In genomic region chr1:119686661-119687060, GRCh38 we compare ENCODE assay signal across 17 cellular contexts. TPM values are rescaled to one million over a fixed set of nuclear protein-coding genes. Genes with fewer than 3 reads are reported as not detected.
A peak's percentile ranks its signal among the peaks of the same experiment; 100 is the strongest.
DNase-seq lines count a peak whose midpoint lies in the region; ATAC-seq, FAIRE-seq and TF ChIP-seq lines count a peak whose summit lies in the region.
"Had no signal": no experiment of that assay in that cellular context is flagged by ENCODE, and none has a peak within 500 bp of the region (broad histone marks: within the 10 kb centered on the region; RNA-seq: fewer than 3 reads in every experiment).

No MANE protein-coding gene starts in this region.

- CTCF ChIA-PET in HepG2 (lab: Yijun Ruan, JAX; ENCODE audit: low intra/inter-chr PET ratio, low total read pairs) = no interaction called here

- TF ChIP-seq RAD21 in liver (IDR thresholded peaks at IDR 0.05) (no peak), HepG2 (CRISPR knock-in tag; IDR thresholded peaks at IDR 0.05) (no peak)

- in situ Hi-C loops in HepG2 (cut with HindIII; ENCODE audit: extremely low pct_ligation_motif_present, low pct_unique_long_range_greater_than_20kb) = no loop called here

- FAIRE-seq in HepG2 (lab: Jason Lieb, UNC) = no peak
- FAIRE-seq: astrocyte had no signal

- no peak for TF ChIP-seq CTCF in liver (IDR thresholded peaks at IDR 0.05; ENCODE audit: low read depth, low read length, missing input control)
- no peak for TF ChIP-seq CTCF in HepG2 (CRISPR knock-in tag; IDR thresholded peaks at IDR 0.05)
- no peak for TF ChIP-seq CTCF in VCaP (conservative IDR thresholded peaks at IDR 0.05)

- H3K4me3 ChIP-seq in liver (ENCODE audit: low read depth in 1 of 3, low read length in 3 of 3) = no peak overlapping the region
- H3K4me3 ChIP-seq in HepG2 (replicated peaks in 1 of 3; ENCODE audit: insufficient read depth in 1 of 3, low read depth in 2 of 3, low read length in 3 of 3) = no peak overlapping the region
- H3K4me3 ChIP-seq: neural progenitor cell, thoracic aorta had no signal

- H3K27me3 ChIP-seq in liver (ENCODE audit: control insufficient read depth in 4 of 4, insufficient read depth in 4 of 4, low read length in 3 of 4) = no peaks in the 10 kb centered on the region
- H3K27me3 ChIP-seq in HepG2 (ENCODE audit: control insufficient read depth in 1 of 2, insufficient read depth in 2 of 2, low read length in 2 of 2) = no peaks in the 10 kb centered on the region
- H3K27me3 ChIP-seq: neural progenitor cell had no signal

- H3K9ac ChIP-seq in liver (ENCODE audit: low read depth in 1 of 2, low read length in 2 of 2) (no peak overlapping the region), HepG2 (ENCODE audit: insufficient read depth, low read depth, low read length) (no peak overlapping the region)
- H3K9ac ChIP-seq: neural progenitor cell had no signal

- H3K9me3 ChIP-seq in liver (ENCODE audit: control insufficient read depth in 4 of 4, low read length in 3 of 4) = no peaks in the 10 kb centered on the region
- no peaks in the 10 kb centered on the region for H3K9me3 ChIP-seq in HepG2 (ENCODE audit: low read length)
- H3K9me3 ChIP-seq: thoracic aorta had no signal

- H3K27ac ChIP-seq in liver (ENCODE audit: low read depth in 1 of 2, low read length in 2 of 2) (no peak overlapping the region), HepG2 (ENCODE audit: extremely low read length, insufficient read depth, low read length) (no peak overlapping the region), VCaP (peak overlapping the region; percentile 90)
- H3K27ac ChIP-seq: neural progenitor cell, thoracic aorta had no signal

- no peaks in the 10 kb centered on the region for H3K79me2 ChIP-seq in HepG2 (ENCODE audit: insufficient read depth, low read length)

- no peaks in the 10 kb centered on the region for H4K20me1 ChIP-seq in HepG2 (ENCODE audit: insufficient read depth, low read length)

- POLR2A ChIA-PET in HepG2 (lab: Yijun Ruan, JAX) = no interaction called here

- no peak for TF ChIP-seq EP300 in HepG2 (IDR thresholded peaks at IDR 0.05; ENCODE audit: low read depth in 2 of 2, low read length in 2 of 2)
- no peak for TF ChIP-seq EP300 in HepG2 (CRISPR knock-in tag; IDR thresholded peaks at IDR 0.05; ENCODE audit: borderline replicate concordance)

- DNase-seq in HepG2 (ENCODE audit: low spot score) (no peak), left kidney (ENCODE audit: low read depth, low spot score) (peak; percentile 47), NCI-H1930 (lab: John Stamatoyannopoulos, UW) (no peak), NCI-H2107 treated with DMSO at 0.1 percent for 48 hours (lab: John Stamatoyannopoulos, UW; ENCODE audit: unreplicated experiment) (no peak), cerebellar nuclear complex (lab: John Stamatoyannopoulos, UW) (no peak)
- DNase-seq: activated CD4-positive, alpha-beta T cell treated with anti-CD3 and anti-CD28 coated beads, Interleukin-2, amount 10 ng/mL, durations not matched to agents 24 days and 14 days; left cardiac atrium; NCI-H2081; RPMI8226; T-helper 2 cell had no signal

- no TSS peak for BruUV-seq in HepG2 (replicated peaks; lab: Mats Ljungman, UMichigan)

- H2AFZ ChIP-seq in HepG2 (ENCODE audit: low read length) = no peak overlapping the region
- H2AFZ ChIP-seq: neural progenitor cell had no signal

- TF ChIP-seq POLR2A in HepG2 (IDR thresholded peaks at IDR 0.05; ENCODE audit: insufficient read depth in 1 of 2, low read depth in 2 of 2, low read length in 2 of 2) = no peak

- 91% methylated on average over 3 of the region's 3 CpGs for WGBS in liver
- WGBS in HepG2 (ENCODE audit: low lambda C conversion rate) = 49% methylated on average over 3 of the region's 3 CpGs

- H3K36me3 ChIP-seq in liver (ENCODE audit: control insufficient read depth in 4 of 4, insufficient read depth in 3 of 4, low read depth in 1 of 4, low read length in 3 of 4) = no peaks in the 10 kb centered on the region
- no peaks in the 10 kb centered on the region for H3K36me3 ChIP-seq in HepG2 (replicated peaks in 1 of 2; ENCODE audit: control insufficient read depth in 1 of 2, insufficient read depth in 2 of 2, low read length in 2 of 2)
- H3K36me3 ChIP-seq: neural progenitor cell, thoracic aorta had no signal

- H3K4me2 ChIP-seq in HepG2 (ENCODE audit: low read depth, low read length) = no peak overlapping the region
- H3K4me2 ChIP-seq: neural progenitor cell had no signal

- H3K4me1 ChIP-seq in liver (ENCODE audit: control insufficient read depth in 4 of 4, insufficient read depth in 4 of 4, low read length in 3 of 4) (no peaks in the 10 kb centered on the region), HepG2 (ENCODE audit: insufficient read depth, low read length) (no peaks in the 10 kb centered on the region)

- no peak for ATAC-seq in HepG2
- ATAC-seq in GM21723 (IDR thresholded peaks at IDR 0.05; ENCODE audit: unreplicated experiment) = no peak

- intact Hi-C loops in HepG2 (cut with micrococcal nuclease; ENCODE audit: unreplicated experiment) = no loop called here

TF ChIP-seq in HepG2, 621 proteins besides CTCF, POLR2A, EP300 and RAD21 (continues in another document):
- TF ChIP-seq RAD51 (IDR thresholded peaks at IDR 0.05; ENCODE audit: borderline replicate concordance) (no peak), ELK4 (CRISPR knock-in tag; IDR thresholded peaks at IDR 0.05; ENCODE audit: borderline replicate concordance) (no peak), HNF4A (CRISPR knock-in tag; IDR thresholded peaks at IDR 0.05) (no peak), MAX (IDR thresholded peaks at IDR 0.05) (no peak)

RNA-seq across cellular contexts. Expression of gene PHGDH, which starts 25.1 kb away (rescaled TPM):
- total RNA-seq in liver (10 to 100 TPM; 48.0 to 59.7 TPM), HepG2 (2016; rRNA removed; fragmentation: Illumina TruSeq; extraction: Trizol) (133 and 163 TPM in 2 replicates)
- polyA plus RNA-seq in liver (100 to 1,000 TPM; 101 to 178 TPM), HepG2 (2011; rRNA removed) (95.8 and 115 TPM in 2 replicates)
- 21.0 and 24.9 TPM in 2 replicates for total RNA-seq in HepG2 (2016; cell fraction: cytosol; rRNA removed; fragmentation: Illumina TruSeq; extraction: Trizol; ENCODE audit: low read depth)
- 129 and 150 TPM in 2 replicates for total RNA-seq in HepG2 (2016; cell fraction: insoluble cytoplasmic fraction; rRNA removed; fragmentation: Illumina TruSeq; extraction: Trizol)
- total RNA-seq in HepG2 (2016; cell fraction: membrane; rRNA removed; fragmentation: Illumina TruSeq; extraction: Trizol) = 39.4 and 42.4 TPM in 2 replicates
- 97.4 and 99.8 TPM in 2 replicates for total RNA-seq in HepG2 (2016; cell fraction: nucleus; rRNA removed; fragmentation: Illumina TruSeq; extraction: Trizol)
- 75.7 and 106 TPM in 2 replicates for polyA plus RNA-seq in HepG2 (2011; cell fraction: cytosol; rRNA removed)
- 121 and 144 TPM in 2 replicates for polyA plus RNA-seq in HepG2 (2011; cell fraction: nucleus; rRNA removed)
- 256 and 310 TPM in 2 replicates for polyA plus RNA-seq in HepG2 (2012)
- polyA plus RNA-seq in HepG2 (2016; cell fraction: cytosol; fragmentation: Illumina TruSeq; extraction: Trizol; ENCODE audit: low read depth) = 30.4 and 30.8 TPM in 2 replicates
- 194 and 210 TPM in 2 replicates for polyA plus RNA-seq in HepG2 (2016; cell fraction: insoluble cytoplasmic fraction; fragmentation: Illumina TruSeq; extraction: Trizol; ENCODE audit: low read depth)
- polyA plus RNA-seq in HepG2 (2016; cell fraction: membrane; fragmentation: Illumina TruSeq; extraction: Trizol; ENCODE audit: low read depth) = 33.7 and 34.4 TPM in 2 replicates
- polyA plus RNA-seq in HepG2 (2016; cell fraction: nucleus; fragmentation: Illumina TruSeq; extraction: Trizol; ENCODE audit: insufficient read depth, low read depth) = 169 and 170 TPM in 2 replicates
- polyA minus RNA-seq in HepG2 (2011; rRNA and poly(A)+ RNA removed; ENCODE audit: low replicate concordance) = 247 and 513 TPM in 2 replicates
- 80.2 and 88.3 TPM in 2 replicates for polyA minus RNA-seq in HepG2 (2011; cell fraction: cytosol; rRNA and poly(A)+ RNA removed)
- 109 and 121 TPM in 2 replicates for polyA minus RNA-seq in HepG2 (2011; cell fraction: nucleus; rRNA and poly(A)+ RNA removed)

RNA-seq across cellular contexts. Expression of gene ZNF697, which starts 38.6 kb away (rescaled TPM):
- total RNA-seq in liver (1 to 10 TPM; 4.4 to 4.5 TPM), HepG2 (2016; rRNA removed; fragmentation: Illumina TruSeq; extraction: Trizol) (7.1 and 7.3 TPM in 2 replicates)
- polyA plus RNA-seq in liver (1 to 10 TPM in 1 of 2 donors, under 1 TPM in 1; 0.89 to 2.1 TPM), HepG2 (2011; rRNA removed) (2.3 and 2.5 TPM in 2 replicates)
- total RNA-seq in HepG2 (2016; cell fraction: cytosol; rRNA removed; fragmentation: Illumina TruSeq; extraction: Trizol; ENCODE audit: low read depth) = 0.62 and 0.71 TPM in 2 replicates
- total RNA-seq in HepG2 (2016; cell fraction: insoluble cytoplasmic fraction; rRNA removed; fragmentation: Illumina TruSeq; extraction: Trizol) = 6.7 and 7.7 TPM in 2 replicates
- total RNA-seq in HepG2 (2016; cell fraction: membrane; rRNA removed; fragmentation: Illumina TruSeq; extraction: Trizol) = 2.9 and 3.1 TPM in 2 replicates
- 6.0 and 6.7 TPM in 2 replicates for total RNA-seq in HepG2 (2016; cell fraction: nucleus; rRNA removed; fragmentation: Illumina TruSeq; extraction: Trizol)
- polyA plus RNA-seq in HepG2 (2011; cell fraction: cytosol; rRNA removed) = 1.6 and 1.9 TPM in 2 replicates
- polyA plus RNA-seq in HepG2 (2011; cell fraction: nucleus; rRNA removed) = 4.2 and 4.6 TPM in 2 replicates
- 3.8 and 4.2 TPM in 2 replicates for polyA plus RNA-seq in HepG2 (2012)
- polyA plus RNA-seq in HepG2 (2016; cell fraction: cytosol; fragmentation: Illumina TruSeq; extraction: Trizol; ENCODE audit: low read depth) = 0.28 and 0.36 TPM in 2 replicates
- 6.6 and 6.9 TPM in 2 replicates for polyA plus RNA-seq in HepG2 (2016; cell fraction: insoluble cytoplasmic fraction; fragmentation: Illumina TruSeq; extraction: Trizol; ENCODE audit: low read depth)
- polyA plus RNA-seq in HepG2 (2016; cell fraction: membrane; fragmentation: Illumina TruSeq; extraction: Trizol; ENCODE audit: low read depth) = 1.2 and 1.4 TPM in 2 replicates
- 8.0 and 9.2 TPM in 2 replicates for polyA plus RNA-seq in HepG2 (2016; cell fraction: nucleus; fragmentation: Illumina TruSeq; extraction: Trizol; ENCODE audit: insufficient read depth, low read depth)
- polyA minus RNA-seq in HepG2 (2011; rRNA and poly(A)+ RNA removed; ENCODE audit: low replicate concordance) = 2.2 and 6.9 TPM in 2 replicates
- polyA minus RNA-seq in HepG2 (2011; cell fraction: cytosol; rRNA and poly(A)+ RNA removed) = 5.0 and 5.1 TPM in 2 replicates
- polyA minus RNA-seq in HepG2 (2011; cell fraction: nucleus; rRNA and poly(A)+ RNA removed) = 13.9 and 14.8 TPM in 2 replicates
- polyA plus RNA-seq: IgD-negative memory B cell had no signal
